ENCODE assay signal across 7 cellular contexts in the genomic region with DNA sequence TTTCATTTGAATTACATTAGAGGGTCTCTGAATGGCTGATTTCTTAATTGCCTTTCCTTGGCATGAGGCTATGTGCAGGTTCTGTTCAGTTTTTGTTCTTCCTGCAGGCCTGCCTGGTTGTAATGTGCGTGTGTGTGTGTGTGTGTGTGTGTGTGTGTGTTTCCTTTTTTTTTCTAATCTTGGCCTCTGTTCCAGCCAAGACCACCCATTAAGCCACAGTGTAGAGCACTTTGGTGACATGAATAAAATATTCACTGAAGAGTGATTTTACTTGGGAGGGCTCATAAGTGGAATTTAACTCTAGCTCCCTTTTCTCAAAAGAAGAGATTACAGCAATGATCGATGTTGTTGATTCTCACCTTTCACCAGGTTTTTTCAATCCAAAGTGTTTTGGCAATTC.
"Had no signal": no experiment of that assay in that cellular context is flagged by ENCODE, and none has a peak within 500 bp of the region (broad histone marks: within the 10 kb centered on the region; RNA-seq: fewer than 3 reads in every experiment).

No MANE protein-coding gene starts in this region.

- H3K9me3 Mint-ChIP-seq: HFFc6 had no signal

- H3K36me3 ChIP-seq: HAP-1 had no signal

- H3K27ac Mint-ChIP-seq: HFFc6, IgD-negative memory B cell had no signal

- H3K9me3 ChIP-seq: HAP-1 had no signal

- H3K4me1 ChIP-seq: HAP-1 had no signal

- H3K27me3 Mint-ChIP-seq: IgD-negative memory B cell had no signal

- H3K4me1 Mint-ChIP-seq: IgD-negative memory B cell had no signal

- H3K27ac ChIP-seq: GM23248, HL-60 had no signal

- H3K36me3 Mint-ChIP-seq: IgD-negative memory B cell had no signal

- H3K4me3 Mint-ChIP-seq: HFFc6, IgD-negative memory B cell had no signal

- H3K4me3 ChIP-seq: GM23248, HAP-1 had no signal

- DNase-seq: GM23248, GOT3, H7 had no signal
